Comparison of ENCODE assay signal across 9 cellular contexts in genomic region chr1:18951818-18952391, GRCh38.
A peak's percentile ranks its signal among the peaks of the same experiment; 100 is the strongest.
DNase-seq lines count a peak whose midpoint lies in the region; ATAC-seq and FAIRE-seq lines count a peak whose summit lies in the region.
"Had no signal": no experiment of that assay in that cellular context is flagged by ENCODE, and none has a peak within 500 bp of the region (broad histone marks: within the 10 kb centered on the region; RNA-seq: fewer than 3 reads in every experiment).

No MANE protein-coding gene starts in this region.

- peak; percentile 95 for FAIRE-seq in GM18507 (lab: Jason Lieb, UNC)

- no peaks in the 10 kb centered on the region for H3K27me3 Mint-ChIP-seq in effector memory CD8-positive, alpha-beta T cell

- no peaks in the 10 kb centered on the region for H3K9me3 Mint-ChIP-seq in effector memory CD8-positive, alpha-beta T cell

- peak; percentile 37 for ATAC-seq in HG03159 (IDR thresholded peaks at IDR 0.05; ENCODE audit: unreplicated experiment)
- peak; percentile 53 for ATAC-seq in effector memory CD8-positive, alpha-beta T cell (replicated peaks)
- ATAC-seq: HCT116 had no signal

- H3K4me3 Mint-ChIP-seq in effector memory CD8-positive, alpha-beta T cell = peak overlapping the region; percentile 86 to 91

- H3K27ac Mint-ChIP-seq in effector memory CD8-positive, alpha-beta T cell = peak overlapping the region; percentile 100

- peaks cover 94% of the 10 kb centered on the region for H3K36me3 Mint-ChIP-seq in effector memory CD8-positive, alpha-beta T cell (ENCODE audit: insufficient read depth)

- peaks cover 74 to 77% of the 10 kb centered on the region in 2 donors for H3K4me1 Mint-ChIP-seq in effector memory CD8-positive, alpha-beta T cell (ENCODE audit: low read depth in 2 of 2)

- DNase-seq in GM18507 (ENCODE audit: extremely low spot score, insufficient read length, low read depth) (peak; percentile 65), hippocampal formation (lab: John Stamatoyannopoulos, UW) (no peak), NCI-H2081 (lab: John Stamatoyannopoulos, UW) (no peak), HK-2 (ENCODE audit: unreplicated experiment) (no peak)
- peak; percentile 72 for DNase-seq in activated CD4-positive, alpha-beta T cell treated with anti-CD3 and anti-CD28 coated beads, Interleukin-2, amount 50 U/mL, for 1 hour
- DNase-seq in effector memory CD8-positive, alpha-beta T cell = peak; percentile 82 to 83 (median 82)
- peak; percentile 38 to 42 for DNase-seq in stimulated activated CD4-positive, alpha-beta T cell treated with anti-CD3 and anti-CD28 coated beads, Interleukin-1b, Interleukin-23, amount 100 ng/mL, for 1 hour (ENCODE audit: low read depth in 2 of 2)

Comparison
In these comparisons a context has a peak if more than half of its experiments do, and no peak if none do; other contexts are left out.
1. DNase-seq: peak in GM18507 (single experiment), activated CD4-positive, alpha-beta T cell treated with anti-CD3 and anti-CD28 coated beads, Interleukin-2, amount 50 U/mL, for 1 hour (single experiment), effector memory CD8-positive, alpha-beta T cell (3 of 3) and stimulated activated CD4-positive, alpha-beta T cell treated with anti-CD3 and anti-CD28 coated beads, Interleukin-1b, Interleukin-23, amount 100 ng/mL, for 1 hour (2 of 2); none in hippocampal formation (0 of 2), NCI-H2081 (0 of 2) and HK-2 (single experiment).